In the genomic region with DNA sequence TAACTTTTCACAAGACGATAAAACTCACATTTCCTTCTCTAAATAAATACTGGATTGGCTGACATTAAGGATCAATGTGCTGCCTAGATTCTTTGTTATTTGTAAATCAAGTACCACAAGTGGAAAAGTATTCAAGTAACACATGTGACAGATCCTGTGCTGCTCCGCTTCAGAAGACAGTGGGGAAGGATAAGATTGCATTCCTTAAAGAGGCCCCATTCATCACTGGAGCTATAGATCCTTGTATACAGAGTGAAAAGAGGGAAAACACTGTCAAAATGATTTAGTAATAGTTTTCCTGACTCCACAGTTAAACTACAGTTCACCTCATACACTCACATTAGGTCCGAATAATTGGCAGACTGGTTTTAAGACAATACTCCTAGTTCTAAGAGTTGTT, we compare ENCODE assay signal across 25 cellular contexts.
"Had no signal": no experiment of that assay in that cellular context is flagged by ENCODE, and none has a peak within 500 bp of the region (broad histone marks: within the 10 kb centered on the region; RNA-seq: fewer than 3 reads in every experiment).

No MANE protein-coding gene starts in this region.

- H3K27me3 Mint-ChIP-seq: progenitor cell of endocrine pancreas; stimulated activated naive CD8-positive, alpha-beta T cell treated with anti-CD3 and anti-CD28 coated beads, Interleukin-15, Interleukin-2, amounts not matched to agents 100 ng/mL and 50 ng/mL, for 24 hours had no signal

- ATAC-seq: left colon; naive thymus-derived CD8-positive, alpha-beta T cell; stimulated activated effector memory CD8-positive, alpha-beta T cell treated with anti-CD3 and anti-CD28 coated beads, Interleukin-12 subunit alpha, Interleukin-12 subunit beta, amount 100 ng/mL, for 72 hours; upper lobe of right lung had no signal

- H3K36me3 ChIP-seq: left ventricle myocardium inferior, ovary, right atrium auricular region, sigmoid colon, spleen, suprapubic skin, thoracic aorta, tibial artery, upper lobe of right lung had no signal

- H3K27ac ChIP-seq: left ventricle myocardium inferior, ovary, right atrium auricular region, sigmoid colon, spleen, suprapubic skin, thoracic aorta, tibial artery, upper lobe of right lung had no signal

- H3K4me1 ChIP-seq: left ventricle myocardium inferior, right atrium auricular region, spleen, suprapubic skin, tibial artery, upper lobe of right lung had no signal

- FAIRE-seq: keratinocyte, small intestine, urothelium cell line had no signal

- H3K9me3 ChIP-seq: left ventricle myocardium inferior, ovary, right atrium auricular region, sigmoid colon, spleen, suprapubic skin, thoracic aorta, tibial artery, upper lobe of right lung had no signal

- DNase-seq: hippocampal formation; kidney glomerular epithelial cell; left colon; left ventricle myocardium inferior; naive thymus-derived CD8-positive, alpha-beta T cell; ovary; sigmoid colon; small intestine; spleen; stimulated activated CD4-positive, alpha-beta T cell treated with anti-CD3 and anti-CD28 coated beads, Interleukin-4, amount 100 ng/mL, for 24 hours; stimulated activated naive CD4-positive, alpha-beta T cell; tibial artery; trophoblast cell; upper lobe of right lung had no signal

- H3K9me3 Mint-ChIP-seq: naive thymus-derived CD8-positive, alpha-beta T cell; nephron; neural crest cell; stimulated activated effector memory CD8-positive, alpha-beta T cell treated with anti-CD3 and anti-CD28 coated beads, Interleukin-12 subunit alpha, Interleukin-12 subunit beta, amount 100 ng/mL, for 72 hours; stimulated activated naive CD8-positive, alpha-beta T cell treated with anti-CD3 and anti-CD28 coated beads, Interleukin-15, Interleukin-2, amounts not matched to agents 100 ng/mL and 50 ng/mL, for 24 hours had no signal

- H3K4me3 Mint-ChIP-seq: naive thymus-derived CD8-positive, alpha-beta T cell; nephron; neural crest cell; stimulated activated effector memory CD8-positive, alpha-beta T cell treated with anti-CD3 and anti-CD28 coated beads, Interleukin-12 subunit alpha, Interleukin-12 subunit beta, amount 100 ng/mL, for 72 hours; stimulated activated naive CD8-positive, alpha-beta T cell treated with anti-CD3 and anti-CD28 coated beads, Interleukin-15, Interleukin-2, amounts not matched to agents 100 ng/mL and 50 ng/mL, for 24 hours had no signal

- H3K4me3 ChIP-seq: left ventricle myocardium inferior, lung, ovary, right atrium auricular region, sigmoid colon, spleen, suprapubic skin, thoracic aorta, tibial artery, upper lobe of right lung had no signal

- H3K27ac Mint-ChIP-seq: naive thymus-derived CD8-positive, alpha-beta T cell; progenitor cell of endocrine pancreas; stimulated activated effector memory CD8-positive, alpha-beta T cell treated with anti-CD3 and anti-CD28 coated beads, Interleukin-12 subunit alpha, Interleukin-12 subunit beta, amount 100 ng/mL, for 72 hours; stimulated activated naive CD8-positive, alpha-beta T cell treated with anti-CD3 and anti-CD28 coated beads, Interleukin-15, Interleukin-2, amounts not matched to agents 100 ng/mL and 50 ng/mL, for 24 hours had no signal

- H3K36me3 Mint-ChIP-seq: naive thymus-derived CD8-positive, alpha-beta T cell; stimulated activated effector memory CD8-positive, alpha-beta T cell treated with anti-CD3 and anti-CD28 coated beads, Interleukin-12 subunit alpha, Interleukin-12 subunit beta, amount 100 ng/mL, for 72 hours had no signal

- H3K4me1 Mint-ChIP-seq: naive thymus-derived CD8-positive, alpha-beta T cell; nephron; stimulated activated effector memory CD8-positive, alpha-beta T cell treated with anti-CD3 and anti-CD28 coated beads, Interleukin-12 subunit alpha, Interleukin-12 subunit beta, amount 100 ng/mL, for 72 hours had no signal

- H3K27me3 ChIP-seq: ovary, right atrium auricular region, sigmoid colon, spleen, suprapubic skin, tibial artery, upper lobe of right lung had no signal
